In the genomic region with DNA sequence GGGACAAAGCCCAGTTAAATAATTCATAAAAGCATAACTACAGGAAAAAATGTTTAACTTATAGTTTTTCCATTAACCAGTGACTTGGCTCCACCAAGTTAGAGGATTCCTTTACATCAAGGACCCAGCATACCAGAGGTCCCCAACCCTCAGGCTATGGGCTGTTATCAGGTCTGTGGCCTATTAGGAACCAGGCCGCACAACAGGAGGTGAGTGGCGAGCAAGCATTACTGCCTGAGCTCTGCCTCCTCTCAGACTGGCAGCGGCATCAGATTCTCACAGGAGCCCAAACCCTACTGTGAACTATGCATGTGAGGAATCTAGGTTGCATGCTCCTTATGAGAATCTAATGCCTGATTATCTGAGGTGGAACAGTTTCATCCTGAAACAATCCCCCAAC, we compare ENCODE assay signal across 20 cellular contexts.
DNase-seq lines count a peak whose midpoint lies in the region; TF ChIP-seq lines count a peak whose summit lies in the region.
"Had no signal": no experiment of that assay in that cellular context is flagged by ENCODE, and none has a peak within 500 bp of the region (broad histone marks: within the 10 kb centered on the region; RNA-seq: fewer than 3 reads in every experiment).

No MANE protein-coding gene starts in this region.

- no peak overlapping the region for H3K4me3 ChIP-seq in endodermal cell (ENCODE audit: low read length)
- no peak overlapping the region for H3K4me3 ChIP-seq in mesendoderm (ENCODE audit: low read length)
- no peak overlapping the region for H3K4me3 ChIP-seq in thyroid gland (replicated peaks in 1 of 3)
- H3K4me3 ChIP-seq: A549; BLaER1 treated with 17β-estradiol and CSF1 and Interleukin-3, amounts not matched to agents 10 nM and 100 nM; GM12878 had no signal

- H3K79me1 ChIP-seq in mesendoderm (ENCODE audit: low read length): no peaks in the 10 kb centered on the region

- no peaks in the 10 kb centered on the region for H3K27me3 Mint-ChIP-seq in endodermal cell (ENCODE audit: insufficient read depth)
- H3K27me3 Mint-ChIP-seq in activated CD4-positive, alpha-beta memory T cell treated with anti-CD3 and anti-CD28 coated beads, Interleukin-2, amount 10 ng/mL, durations not matched to agents 7 days and 5 days: no peaks in the 10 kb centered on the region
- H3K27me3 Mint-ChIP-seq: B cell; CD4-positive, alpha-beta T cell had no signal

- H3K27me3 ChIP-seq in endodermal cell (ENCODE audit: control insufficient read depth, insufficient read depth, low read length, poor library complexity, severe bottlenecking) (no peaks in the 10 kb centered on the region), mesendoderm (ENCODE audit: insufficient read depth, low read length, poor library complexity) (no peaks in the 10 kb centered on the region), thyroid gland (no peaks in the 10 kb centered on the region)
- H3K27me3 ChIP-seq: BLaER1 treated with 17β-estradiol and CSF1 and Interleukin-3, amounts not matched to agents 10 nM and 100 nM had no signal

- H3K4me1 Mint-ChIP-seq in endodermal cell: peaks cover 4% of the 10 kb centered on the region
- no peaks in the 10 kb centered on the region for H3K4me1 Mint-ChIP-seq in activated CD4-positive, alpha-beta memory T cell treated with anti-CD3 and anti-CD28 coated beads, Interleukin-2, amount 10 ng/mL, durations not matched to agents 7 days and 5 days
- H3K4me1 Mint-ChIP-seq: B cell had no signal

- no peak overlapping the region for H2AK5ac ChIP-seq in mesendoderm (ENCODE audit: low read length)

- H3K9me3 ChIP-seq in endodermal cell (ENCODE audit: control insufficient read depth, low read length) (no peaks in the 10 kb centered on the region), thyroid gland (no peaks in the 10 kb centered on the region)
- H3K9me3 ChIP-seq: A549, Caco-2 had no signal

- WGBS in endodermal cell (ENCODE audit: insufficient coverage in 1 of 2, insufficient read length in 1 of 2), 2 experiments: 91% methylated on average over 3 of the region's 3 CpGs; no CpG with 5 or more reads in 1 of the 2 experiments
- WGBS in mesendoderm (ENCODE audit: extremely low coverage, insufficient coverage, low lambda C conversion rate): no CpG with 5 or more reads among the region's 3 CpGs
- WGBS in thyroid gland, 2 donors: 74% methylated on average over 3 of the region's 3 CpGs; no CpG with 5 or more reads in 1 of the 2 donors

- no peak overlapping the region for H3K4me3 Mint-ChIP-seq in endodermal cell
- H3K4me3 Mint-ChIP-seq in activated CD4-positive, alpha-beta memory T cell treated with anti-CD3 and anti-CD28 coated beads, Interleukin-2, amount 10 ng/mL, durations not matched to agents 7 days and 5 days: no peak overlapping the region
- H3K4me3 Mint-ChIP-seq: B cell; CD4-positive, alpha-beta T cell; CD8-positive, alpha-beta T cell had no signal

- H3K36me3 Mint-ChIP-seq in endodermal cell (ENCODE audit: low read depth): no peaks in the 10 kb centered on the region
- H3K36me3 Mint-ChIP-seq in activated CD4-positive, alpha-beta memory T cell treated with anti-CD3 and anti-CD28 coated beads, Interleukin-2, amount 10 ng/mL, durations not matched to agents 7 days and 5 days (ENCODE audit: low read depth): no peaks in the 10 kb centered on the region
- H3K36me3 Mint-ChIP-seq: CD8-positive, alpha-beta T cell had no signal

- intact Hi-C loops in thyroid gland (cut with DNase I): no loop called here

- H2BK120ac ChIP-seq in mesendoderm (ENCODE audit: low read depth, low read length): no peak overlapping the region

- H4K5ac ChIP-seq in mesendoderm (ENCODE audit: low read length): no peak overlapping the region

- no peak overlapping the region for H3K27ac Mint-ChIP-seq in endodermal cell
- H3K27ac Mint-ChIP-seq in activated CD4-positive, alpha-beta memory T cell treated with anti-CD3 and anti-CD28 coated beads, Interleukin-2, amount 10 ng/mL, durations not matched to agents 7 days and 5 days: no peak overlapping the region
- H3K27ac Mint-ChIP-seq: B cell; CD4-positive, alpha-beta T cell; CD8-positive, alpha-beta T cell had no signal

- H3K27ac ChIP-seq in endodermal cell (ENCODE audit: low read depth, low read length): no peak overlapping the region
- H3K27ac ChIP-seq in mesendoderm (ENCODE audit: low read depth, low read length): no peak overlapping the region
- H3K27ac ChIP-seq in thyroid gland: no peak overlapping the region
- H3K27ac ChIP-seq: 22Rv1; A549; BLaER1 treated with 17β-estradiol and CSF1 and Interleukin-3, amounts not matched to agents 10 nM and 100 nM; C4-2B had no signal

- no peak for TF ChIP-seq POLR2A in thyroid gland (IDR thresholded peaks at IDR 0.05)

- H3K23ac ChIP-seq in mesendoderm (ENCODE audit: low read length): no peak overlapping the region

- DNase-seq in ELF-1 (ENCODE audit: low read depth, low spot score) (peak; percentile 2), endodermal cell (peak; percentile 57), islet precursor cell (peak; percentile 57), mesendoderm (peak; percentile 90), thyroid gland (no peak)
- DNase-seq in activated CD4-positive, alpha-beta memory T cell treated with anti-CD3 and anti-CD28 coated beads, Interleukin-2, amount 10 ng/mL, durations not matched to agents 7 days and 5 days: no peak
- no peak for DNase-seq in activated naive CD4-positive, alpha-beta T cell treated with anti-CD3 and anti-CD28 coated beads, Interleukin-2, amount 50 U/mL, for 16 hours
- DNase-seq: AML-193; Caco-2; Calu3; CD4-positive, alpha-beta T cell; CD8-positive, alpha-beta T cell; DMS79 treated with DMSO at 0.1 percent for 48 hours; GDM1 had no signal

- no peak overlapping the region for H4K8ac ChIP-seq in mesendoderm (ENCODE audit: low read depth, low read length)

- no peak for TF ChIP-seq CTCF in endodermal cell (conservative IDR thresholded peaks at IDR 0.05)
- no peak for TF ChIP-seq CTCF in thyroid gland (IDR thresholded peaks at IDR 0.05)

- H3K79me2 ChIP-seq in mesendoderm (ENCODE audit: control insufficient read depth, insufficient read depth, low read length): no peaks in the 10 kb centered on the region

- no peaks in the 10 kb centered on the region for H3K36me3 ChIP-seq in endodermal cell (ENCODE audit: control insufficient read depth, insufficient read depth, low read length)
- H3K36me3 ChIP-seq in mesendoderm (ENCODE audit: control insufficient read depth, insufficient read depth, low read length): no peaks in the 10 kb centered on the region
- H3K36me3 ChIP-seq in thyroid gland: no peaks in the 10 kb centered on the region
- H3K36me3 ChIP-seq: BLaER1 treated with 17β-estradiol and CSF1 and Interleukin-3, amounts not matched to agents 10 nM and 100 nM had no signal

- no peak overlapping the region for H3K4ac ChIP-seq in mesendoderm (ENCODE audit: low read depth, low read length)

- POLR2A ChIA-PET in activated CD4-positive, alpha-beta memory T cell treated with anti-CD3 and anti-CD28 coated beads, Interleukin-2, amount 10 ng/mL, durations not matched to agents 7 days and 5 days (lab: Charles Lee): no interaction called here

- H2BK5ac ChIP-seq in mesendoderm (ENCODE audit: low read length): no peak overlapping the region

- H3K9ac ChIP-seq in endodermal cell (ENCODE audit: extremely low read depth, low read length, poor library complexity, severe bottlenecking) (no peak overlapping the region), mesendoderm (ENCODE audit: low read length) (no peak overlapping the region)
- H3K9ac ChIP-seq: BLaER1 treated with 17β-estradiol and CSF1 and Interleukin-3, amounts not matched to agents 10 nM and 100 nM had no signal

- H2BK15ac ChIP-seq in mesendoderm (replicated peaks; ENCODE audit: low read depth): no peak overlapping the region

- no peak overlapping the region for H3K18ac ChIP-seq in mesendoderm (ENCODE audit: low read length)

- H3K4me2 ChIP-seq in mesendoderm (ENCODE audit: low read length): no peak overlapping the region
- H3K4me2 ChIP-seq: A549 had no signal

- CTCF ChIA-PET in activated CD4-positive, alpha-beta memory T cell treated with anti-CD3 and anti-CD28 coated beads, Interleukin-2, amount 10 ng/mL, durations not matched to agents 7 days and 5 days (lab: Charles Lee): no interaction called here

- H3K9me3 Mint-ChIP-seq in endodermal cell: peaks cover 15% of the 10 kb centered on the region
- H3K9me3 Mint-ChIP-seq in activated CD4-positive, alpha-beta memory T cell treated with anti-CD3 and anti-CD28 coated beads, Interleukin-2, amount 10 ng/mL, durations not matched to agents 7 days and 5 days: peaks cover 14% of the 10 kb centered on the region

- H3K4me1 ChIP-seq in endodermal cell (ENCODE audit: control insufficient read depth, insufficient read depth, low read length) (no peaks in the 10 kb centered on the region), mesendoderm (ENCODE audit: control insufficient read depth, low read depth, low read length) (no peaks in the 10 kb centered on the region), thyroid gland (no peaks in the 10 kb centered on the region)
- H3K4me1 ChIP-seq: A549, Caco-2 had no signal

- H3K56ac ChIP-seq in mesendoderm (ENCODE audit: low read length): no peak overlapping the region

Comparison
In these comparisons a context has a peak if more than half of its experiments do, and no peak if none do; other contexts are left out.
1. DNase-seq: peak in ELF-1 (single experiment), endodermal cell (single experiment), islet precursor cell (single experiment) and mesendoderm (single experiment); none in activated CD4-positive, alpha-beta memory T cell treated with anti-CD3 and anti-CD28 coated beads, Interleukin-2, amount 10 ng/mL, durations not matched to agents 7 days and 5 days (single experiment), thyroid gland (0 of 2) and activated naive CD4-positive, alpha-beta T cell treated with anti-CD3 and anti-CD28 coated beads, Interleukin-2, amount 50 U/mL, for 16 hours (single experiment).